In the genomic region with DNA sequence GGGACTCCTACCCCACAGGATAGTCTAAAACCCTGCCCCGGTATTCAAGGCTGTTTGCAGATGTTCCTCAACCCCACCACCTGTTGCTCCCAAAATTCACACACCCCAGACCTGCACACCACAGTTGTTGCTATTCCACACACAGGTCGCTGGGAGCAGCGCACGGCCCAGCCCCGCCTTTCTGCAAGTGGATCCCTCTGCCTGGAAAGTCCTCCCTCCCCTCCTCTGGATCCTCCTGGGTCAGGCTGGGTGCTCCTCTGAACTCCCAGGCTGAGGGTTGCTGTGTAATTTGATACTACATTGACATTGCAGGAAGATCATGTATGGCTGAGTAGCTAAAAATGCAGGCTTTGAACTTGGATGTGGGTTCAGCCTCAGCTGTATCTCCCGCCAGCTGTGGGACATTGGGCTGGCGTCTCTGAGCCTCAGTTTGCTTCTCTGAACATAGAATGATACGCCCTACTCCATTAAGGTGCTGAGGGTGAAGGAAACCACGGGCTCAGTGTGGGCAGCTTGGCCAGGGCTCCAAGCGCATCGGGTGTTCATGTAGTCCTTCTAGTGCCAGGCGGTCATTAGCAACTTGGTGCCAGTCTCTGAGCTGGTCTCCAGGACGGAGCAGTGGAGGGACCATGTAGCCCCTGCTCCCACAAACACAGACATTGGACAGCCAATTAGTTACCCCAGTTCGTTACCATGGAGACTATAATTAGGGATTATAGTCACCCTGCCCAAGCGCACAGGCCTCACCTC, we compare ENCODE assay signal across 16 cellular contexts. TPM values are rescaled to one million over a fixed set of nuclear protein-coding genes. Genes with fewer than 3 reads are reported as not detected.
DNase-seq lines count a peak whose midpoint lies in the region; ATAC-seq, FAIRE-seq and TF ChIP-seq lines count a peak whose summit lies in the region.
"Had no signal": no experiment of that assay in that cellular context is flagged by ENCODE, and none has a peak within 500 bp of the region (broad histone marks: within the 10 kb centered on the region; RNA-seq: fewer than 3 reads in every experiment).

No MANE protein-coding gene starts in this region.

- peak overlapping the region; percentile 94 for H2AK5ac ChIP-seq in IMR-90 (ENCODE audit: low read depth, low read length)

- H2BK20ac ChIP-seq in IMR-90 (ENCODE audit: low read depth, low read length), result peak overlapping the region; percentile 37

- BruUV-seq in IMR-90 (replicated peaks; lab: Mats Ljungman, UMichigan), result no TSS peak
- BruUV-seq in K562 (replicated peaks; lab: Mats Ljungman, UMichigan), result no TSS peak

- intact Hi-C loops in IMR-90 (cut with micrococcal nuclease), result no loop called here
- intact Hi-C loops in K562 (cut with micrococcal nuclease), result no loop called here

- H4K8ac ChIP-seq in IMR-90 (ENCODE audit: low read depth in 2 of 2, low read length in 2 of 2), result peak overlapping the region in 1 of 2 experiments; percentile 9; a peak in 1 of 4 replicates

- CTCF ChIA-PET in AG04450 (lab: Charles Lee) (interaction anchor here (1.0 to 1.2 kb wide), 2 partner anchors 31 to 33 kb away, joined by 3 to 5 read pairs; no protein-coding TSS in a partner anchor), IMR-90 (lab: Yijun Ruan, JAX) (interaction anchor here (1.0 to 3.8 kb wide), 2 partner anchors 11 to 32 kb away, joined by 3 to 12 read pairs; no protein-coding TSS in a partner anchor), K562 (lab: Yijun Ruan, JAX; ENCODE audit: low intra/inter-chr PET ratio) (no interaction called here)

- H2BK120ac ChIP-seq in IMR-90 (ENCODE audit: low read depth, low read length), result peak overlapping the region; percentile 64

- in situ Hi-C loops in IMR-90 (cut with MboI; ENCODE audit: low sequenced_read_pairs), result no loop called here
- in situ Hi-C loops in K562 (cut with MboI), result no loop called here

- POLR2A ChIA-PET in AG04450 (lab: Yijun Ruan, JAX), result no interaction called here
- POLR2A ChIA-PET in IMR-90 (lab: Charles Lee; ENCODE audit: unreplicated experiment), result no interaction called here
- POLR2A ChIA-PET in K562 (lab: Yijun Ruan, JAX), result interaction anchor here (0.6 kb wide), 3 partner anchors 8 to 45 kb away, joined by 3 read pairs; no protein-coding TSS in a partner anchor

- TF ChIP-seq RAD21 in IMR-90 (IDR thresholded peaks at IDR 0.05; ENCODE audit: low read length) (no peak), K562 (CRISPR knock-in tag; conservative IDR thresholded peaks at IDR 0.05 in 1 of 2, IDR thresholded peaks at IDR 0.05 in 1 of 2) (no peak)

- H3K79me2 ChIP-seq in K562 (ENCODE audit: control insufficient read depth, insufficient read depth, low read length), result no peaks in the 10 kb centered on the region

- no peak overlapping the region for H3K4me3 ChIP-seq in AG04450 (ENCODE audit: low read depth, low read length)
- no peak overlapping the region for H3K4me3 ChIP-seq in IMR-90 (ENCODE audit: insufficient read depth, low read depth, low read length)
- H3K4me3 ChIP-seq in K562, result no peak overlapping the region
- H3K4me3 ChIP-seq: lung, transverse colon had no signal

- H3K4me1 ChIP-seq in IMR-90 (ENCODE audit: control insufficient read depth, insufficient read depth, low read length), result peaks cover 42% of the 10 kb centered on the region
- H3K4me1 ChIP-seq in K562 (replicated peaks in 1 of 2; ENCODE audit: control insufficient read depth in 2 of 2, insufficient read depth in 2 of 2, low read length in 2 of 2), result no peaks in the 10 kb centered on the region

- no peak overlapping the region for H2BK5ac ChIP-seq in IMR-90 (ENCODE audit: low read depth, low read length, poor library complexity, severe bottlenecking)

- peak overlapping the region; percentile 2 for H3K18ac ChIP-seq in IMR-90 (ENCODE audit: low read depth, low read length)

- peak overlapping the region; percentile 34; the same call in 1 of the 3 replicates for H2BK15ac ChIP-seq in IMR-90 (ENCODE audit: low read depth, low read length)

- no peak overlapping the region for H3K56ac ChIP-seq in IMR-90 (ENCODE audit: extremely low read depth, insufficient read depth, low read length)

- no peak overlapping the region for H3K23ac ChIP-seq in IMR-90 (ENCODE audit: low read depth, low read length)

- peak overlapping the region; percentile 36 for H2AFZ ChIP-seq in IMR-90 (replicated peaks; ENCODE audit: low read length, poor library complexity)
- H2AFZ ChIP-seq in K562 (ENCODE audit: low read depth, low read length), result no peak overlapping the region

- H3K4ac ChIP-seq in IMR-90 (ENCODE audit: low read depth, low read length), result peak overlapping the region; percentile 46

- no peak overlapping the region for H3K9ac ChIP-seq in IMR-90 (ENCODE audit: low read depth, low read length)
- peak overlapping the region in 1 of 2 experiments; percentile 20; a peak in 1 of 4 replicates for H3K9ac ChIP-seq in K562 (ENCODE audit: insufficient read depth in 1 of 2, low read depth in 2 of 2, low read length in 2 of 2)

- no peak overlapping the region for H3K27ac Mint-ChIP-seq in type B pancreatic cell
- H3K27ac Mint-ChIP-seq: activated CD4-positive, alpha-beta memory T cell treated with anti-CD3 and anti-CD28 coated beads, Interleukin-2, amount 10 ng/mL, durations not matched to agents 7 days and 5 days; activated naive CD8-positive, alpha-beta T cell treated with anti-CD3 and anti-CD28 coated beads for 36 hours; CD4-positive, alpha-beta T cell had no signal

- no peaks in the 10 kb centered on the region for H3K36me3 Mint-ChIP-seq in type B pancreatic cell
- H3K36me3 Mint-ChIP-seq: activated naive CD8-positive, alpha-beta T cell treated with anti-CD3 and anti-CD28 coated beads for 36 hours had no signal

- H4K91ac ChIP-seq in IMR-90 (ENCODE audit: insufficient read depth, low read depth, low read length), result peak overlapping the region; percentile 50; the same call in 1 of the 2 replicates

- dilution Hi-C loops in IMR-90 (cut with HindIII; ENCODE audit: low sequenced_read_pairs, unreplicated experiment), result no loop called here

- peak overlapping the region; percentile 30; the same call in 1 of the 2 replicates for H4K5ac ChIP-seq in IMR-90 (ENCODE audit: low read depth, low read length)

- H3K36me3 ChIP-seq in IMR-90 (ENCODE audit: control insufficient read depth, insufficient read depth, low read length) (no peaks in the 10 kb centered on the region), K562 (ENCODE audit: control insufficient read depth, insufficient read depth, low read length) (no peaks in the 10 kb centered on the region)
- H3K36me3 ChIP-seq: transverse colon had no signal

- TF ChIP-seq CTCF in AG04450 (IDR thresholded peaks at IDR 0.05; ENCODE audit: low read depth, low read length), result 0 out of 2 replicates have a peak, but pooled peaks have one; percentile 5
- TF ChIP-seq CTCF in IMR-90 (conservative IDR thresholded peaks at IDR 0.05; ENCODE audit: low read depth, low read length), result no peak
- TF ChIP-seq CTCF in K562 (IDR thresholded peaks at IDR 0.05 in 2 of 3, conservative IDR thresholded peaks at IDR 0.05 in 1 of 3; ENCODE audit: insufficient read depth in 2 of 3, low read depth in 1 of 3, low read length in 3 of 3), result no peak
- no peak for TF ChIP-seq CTCF in type B pancreatic cell (conservative IDR thresholded peaks at IDR 0.05)

- 50% methylated on average over 2 of the region's 15 CpGs; no CpG with 5 or more reads in 1 of the 2 experiments for WGBS in IMR-90 (ENCODE audit: extremely low coverage in 2 of 2, insufficient read length in 1 of 2), 2 experiments
- 11% methylated on average over 15 of the region's 15 CpGs for WGBS in K562 (ENCODE audit: insufficient coverage, low coverage, missing lambda C conversion rate)

- H3K4me1 Mint-ChIP-seq in type B pancreatic cell (ENCODE audit: unreplicated experiment), result peaks cover 11% of the 10 kb centered on the region
- H3K4me1 Mint-ChIP-seq: activated CD4-positive, alpha-beta memory T cell treated with anti-CD3 and anti-CD28 coated beads, Interleukin-2, amount 10 ng/mL, durations not matched to agents 7 days and 5 days; activated naive CD8-positive, alpha-beta T cell treated with anti-CD3 and anti-CD28 coated beads for 36 hours had no signal

- TF ChIP-seq EP300 in K562 (IDR thresholded peaks at IDR 0.05; ENCODE audit: low read length), result no peak

- FAIRE-seq in K562 (lab: Jason Lieb, UNC), result no peak

- peak overlapping the region; percentile 63; the same call in 1 of the 2 replicates for H3K14ac ChIP-seq in IMR-90 (replicated peaks; ENCODE audit: low read depth, low read length)

- no peaks in the 10 kb centered on the region for H3K9me3 Mint-ChIP-seq in type B pancreatic cell
- H3K9me3 Mint-ChIP-seq: activated CD4-positive, alpha-beta memory T cell treated with anti-CD3 and anti-CD28 coated beads, Interleukin-2, amount 10 ng/mL, durations not matched to agents 7 days and 5 days; activated naive CD8-positive, alpha-beta T cell treated with anti-CD3 and anti-CD28 coated beads for 36 hours; CD4-positive, alpha-beta T cell had no signal

- H3K9me3 ChIP-seq in AG04450 (ENCODE audit: control insufficient read depth, insufficient read depth, low read length) (peaks cover 3% of the 10 kb centered on the region), IMR-90 (ENCODE audit: control insufficient read depth, insufficient read depth, low read length) (peaks cover 2% of the 10 kb centered on the region; the same call in 1 of the 2 replicates), K562 (replicated peaks; ENCODE audit: control insufficient read depth, insufficient read depth, low read depth, low read length) (peaks cover 2% of the 10 kb centered on the region)
- H3K9me3 ChIP-seq: transverse colon had no signal

- H3K27me3 Mint-ChIP-seq in type B pancreatic cell, result no peaks in the 10 kb centered on the region
- H3K27me3 Mint-ChIP-seq: activated CD4-positive, alpha-beta memory T cell treated with anti-CD3 and anti-CD28 coated beads, Interleukin-2, amount 10 ng/mL, durations not matched to agents 7 days and 5 days; activated naive CD8-positive, alpha-beta T cell treated with anti-CD3 and anti-CD28 coated beads for 36 hours; CD4-positive, alpha-beta T cell had no signal

- H3K27ac ChIP-seq in AG04450 (ENCODE audit: low read depth, low read length) (no peak overlapping the region), IMR-90 (ENCODE audit: insufficient read depth, low read length) (no peak overlapping the region; the same call in 1 of the 2 replicates), K562 (ENCODE audit: extremely low read depth, low read depth, low read length) (no peak overlapping the region)
- H3K27ac ChIP-seq: epithelial cell of prostate had no signal

- H3K9me1 ChIP-seq in IMR-90 (ENCODE audit: insufficient read depth, low read length) (peaks cover 8% of the 10 kb centered on the region; the same call in 1 of the 2 replicates), K562 (ENCODE audit: control insufficient read depth, insufficient read depth, low read length) (no peaks in the 10 kb centered on the region)

- TF ChIP-seq POLR2A in IMR-90 (IDR thresholded peaks at IDR 0.05; ENCODE audit: low read depth, low read length) (no peak), K562 (conservative IDR thresholded peaks at IDR 0.05) (no peak)

- no peaks in the 10 kb centered on the region for H3K79me1 ChIP-seq in IMR-90 (ENCODE audit: low read depth in 1 of 2, low read length in 2 of 2)

- peak overlapping the region; percentile 73 for H2AK9ac ChIP-seq in IMR-90 (replicated peaks; ENCODE audit: low read depth, low read length, poor library complexity)

- H3K4me2 ChIP-seq in IMR-90 (ENCODE audit: low read depth, low read length) (no peak overlapping the region), K562 (ENCODE audit: insufficient read depth, low read length) (no peak overlapping the region)

- ATAC-seq in IMR-90 (ENCODE audit: low read depth), result peak; percentile 6
- ATAC-seq in K562, result no peak
- peak; percentile 43 for ATAC-seq in left lobe of liver
- ATAC-seq in GM18909 (IDR thresholded peaks at IDR 0.05; ENCODE audit: poor library complexity, unreplicated experiment), result no peak
- ATAC-seq in HG02642 (IDR thresholded peaks at IDR 0.05; ENCODE audit: poor library complexity, unreplicated experiment), result no peak
- ATAC-seq in GM21390 (IDR thresholded peaks at IDR 0.05; ENCODE audit: unreplicated experiment), result no peak

- H3K27me3 ChIP-seq in AG04450 (ENCODE audit: control insufficient read depth, insufficient read depth, low read length) (peaks cover 2% of the 10 kb centered on the region), IMR-90 (ENCODE audit: control insufficient read depth, insufficient read depth, low read length) (no peaks in the 10 kb centered on the region), K562 (ENCODE audit: control insufficient read depth in 2 of 2, insufficient read depth in 2 of 2, low read length in 2 of 2) (peaks cover 29 to 54% of the 10 kb centered on the region in 2 experiments; a peak in 4 of 5 replicates)
- H3K27me3 ChIP-seq: transverse colon had no signal

- H4K20me1 ChIP-seq in IMR-90 (ENCODE audit: insufficient read depth, low read length) (no peaks in the 10 kb centered on the region), K562 (replicated peaks; ENCODE audit: control insufficient read depth, insufficient read depth, low read length) (0 out of 2 replicates have a peak, but pooled peaks cover 4% of the 10 kb centered on the region)

- H3K4me3 Mint-ChIP-seq in type B pancreatic cell, result no peak overlapping the region
- H3K4me3 Mint-ChIP-seq: activated CD4-positive, alpha-beta memory T cell treated with anti-CD3 and anti-CD28 coated beads, Interleukin-2, amount 10 ng/mL, durations not matched to agents 7 days and 5 days; activated naive CD8-positive, alpha-beta T cell treated with anti-CD3 and anti-CD28 coated beads for 36 hours; CD4-positive, alpha-beta T cell had no signal

- no peak for DNase-seq in AG04450 (ENCODE audit: low read depth, low spot score)
- peak; percentile 19 for DNase-seq in IMR-90
- DNase-seq in K562 (ENCODE audit: extremely low read depth in 1 of 4, low spot score in 3 of 4), result no peak
- DNase-seq in left lobe of liver (ENCODE audit: low spot score), result no peak
- no peak for DNase-seq in type B pancreatic cell (ENCODE audit: extremely low spot score, unreplicated experiment)
- DNase-seq: activated CD4-positive, alpha-beta memory T cell treated with anti-CD3 and anti-CD28 coated beads, Interleukin-2, amount 10 ng/mL, durations not matched to agents 7 days and 5 days; activated naive CD8-positive, alpha-beta T cell treated with anti-CD3 and anti-CD28 coated beads for 36 hours; CD4-positive, alpha-beta T cell; NCI-H2227 treated with DMSO at 0.1 percent for 48 hours; transverse colon had no signal

RNA-seq across cellular contexts. Expression of gene CCN5, which starts 13.9 kb away (rescaled TPM):
- polyA plus RNA-seq in AG04450 (2011; rRNA removed), result 0.37 and 0.50 TPM in 2 replicates
- polyA minus RNA-seq in AG04450 (2011; rRNA and poly(A)+ RNA removed), result 0.18 TPM in 1 of 2 replicates, not detected in the other
- not detected in 2 replicates for total RNA-seq in IMR-90 (2012; rRNA removed)
- polyA plus RNA-seq in IMR-90 (2012; rRNA removed), result not detected in 2 replicates
- 0.12 TPM in 1 of 2 replicates, not detected in the other for polyA plus RNA-seq in IMR-90 (2012; cell fraction: cytosol; rRNA removed)
- 0.02 and 0.13 TPM in 2 replicates for polyA plus RNA-seq in IMR-90 (2012; cell fraction: nucleus; rRNA removed; ENCODE audit: low replicate concordance)
- total RNA-seq in K562 (2011; cell fraction: chromatin; rRNA removed; ENCODE audit: low replicate concordance), result not detected in 2 replicates
- total RNA-seq in K562 (2011; cell fraction: nucleolus; rRNA removed), result not detected in 2 replicates
- total RNA-seq in K562 (2011; cell fraction: nucleoplasm; rRNA removed), result not detected in 2 replicates
- total RNA-seq in K562 (2014; rRNA removed), result not detected in 2 replicates
- not detected in 2 replicates for total RNA-seq in K562 (2014; rRNA removed; fragmentation: Illumina TruSeq; extraction: Trizol)
- not detected in 2 replicates for total RNA-seq in K562 (2015; rRNA removed; fragmentation: Illumina TruSeq; extraction: Trizol)
- total RNA-seq in K562 (2021), result not detected in 2 replicates
- polyA plus RNA-seq in K562 (2011; rRNA removed), result not detected in 2 replicates
- polyA plus RNA-seq in K562 (2011; cell fraction: cytosol; rRNA removed), result not detected in 2 replicates
- polyA plus RNA-seq in K562 (2011; cell fraction: nucleus; rRNA removed), result not detected in 2 replicates
- polyA plus RNA-seq in K562 (2012), result 0.07 TPM in 1 of 2 replicates, not detected in the other
- polyA plus RNA-seq in K562 (2014; fragmentation: Illumina TruSeq; extraction: Trizol), result not detected in 2 replicates
- not detected for polyA plus RNA-seq in K562 (2014; fragmentation: Nextera tagmentation; extraction: Ambion mirVana)
- polyA plus RNA-seq in K562 (2014; rRNA removed), result not detected in 2 replicates
- not detected in 2 replicates for polyA minus RNA-seq in K562 (2011; rRNA and poly(A)+ RNA removed)
- 2.9 and 3.7 TPM in 2 replicates for polyA minus RNA-seq in K562 (2011; cell fraction: cytosol; rRNA and poly(A)+ RNA removed)
- polyA minus RNA-seq in K562 (2011; cell fraction: nucleus; rRNA and poly(A)+ RNA removed), result 0.56 and 0.81 TPM in 2 replicates
- total RNA-seq in left lobe of liver, result 1.1 TPM
- not detected in 2 replicates for total RNA-seq in type B pancreatic cell (ENCODE audit: low replicate concordance)
- total RNA-seq: activated CD4-positive, alpha-beta memory T cell treated with anti-CD3 and anti-CD28 coated beads, Interleukin-2, amount 10 ng/mL, durations not matched to agents 7 days and 5 days; activated naive CD8-positive, alpha-beta T cell treated with anti-CD3 and anti-CD28 coated beads for 36 hours; CD4-positive, alpha-beta T cell; pulmonary artery endothelial cell had no signal

RNA-seq across cellular contexts. Expression of gene KCNK15, which starts 44.4 kb away (rescaled TPM):
- polyA plus RNA-seq in AG04450 (2011; rRNA removed) (not detected in 2 replicates), IMR-90 (2012; rRNA removed) (not detected in 2 replicates), K562 (2011; rRNA removed) (0.03 TPM in 1 of 2 replicates, not detected in the other), K562 (2014; fragmentation: Illumina TruSeq; extraction: Trizol) (0.07 TPM in 1 of 2 replicates, not detected in the other), K562 (2014; fragmentation: Nextera tagmentation; extraction: Ambion mirVana) (not detected), K562 (2014; rRNA removed) (0.30 TPM in 1 of 2 replicates, not detected in the other)
- polyA minus RNA-seq in AG04450 (2011; rRNA and poly(A)+ RNA removed), result not detected in 2 replicates
- total RNA-seq in IMR-90 (2012; rRNA removed) (not detected in 2 replicates), K562 (2014; rRNA removed) (0.16 and 0.23 TPM in 2 replicates), K562 (2014; rRNA removed; fragmentation: Illumina TruSeq; extraction: Trizol) (0.10 TPM in 1 of 2 replicates, not detected in the other), K562 (2015; rRNA removed; fragmentation: Illumina TruSeq; extraction: Trizol) (not detected in 2 replicates), K562 (2021) (0.11 and 0.38 TPM in 2 replicates), left lobe of liver (0.20 TPM), type B pancreatic cell (ENCODE audit: low replicate concordance) (0.31 and 0.36 TPM in 2 replicates)
- polyA plus RNA-seq in IMR-90 (2012; cell fraction: cytosol; rRNA removed), result not detected in 2 replicates
- not detected in 2 replicates for polyA plus RNA-seq in IMR-90 (2012; cell fraction: nucleus; rRNA removed; ENCODE audit: low replicate concordance)
- total RNA-seq in K562 (2011; cell fraction: chromatin; rRNA removed; ENCODE audit: low replicate concordance), result 0.42 TPM in 1 of 2 replicates, not detected in the other
- 0.79 and 1.0 TPM in 2 replicates for total RNA-seq in K562 (2011; cell fraction: nucleolus; rRNA removed)
- 0.66 TPM in 1 of 2 replicates, not detected in the other for total RNA-seq in K562 (2011; cell fraction: nucleoplasm; rRNA removed)
- polyA plus RNA-seq in K562 (2011; cell fraction: cytosol; rRNA removed), result 0.01 and 0.10 TPM in 2 replicates
- not detected in 2 replicates for polyA plus RNA-seq in K562 (2011; cell fraction: nucleus; rRNA removed)
- polyA plus RNA-seq in K562 (2012), result 0.21 and 0.79 TPM in 2 replicates
- 0.07 TPM in 1 of 2 replicates, not detected in the other for polyA minus RNA-seq in K562 (2011; rRNA and poly(A)+ RNA removed)
- 0.64 TPM in 1 of 2 replicates, not detected in the other for polyA minus RNA-seq in K562 (2011; cell fraction: cytosol; rRNA and poly(A)+ RNA removed)
- 0.33 and 0.67 TPM in 2 replicates for polyA minus RNA-seq in K562 (2011; cell fraction: nucleus; rRNA and poly(A)+ RNA removed)
- total RNA-seq: activated CD4-positive, alpha-beta memory T cell treated with anti-CD3 and anti-CD28 coated beads, Interleukin-2, amount 10 ng/mL, durations not matched to agents 7 days and 5 days; CD4-positive, alpha-beta T cell; pulmonary artery endothelial cell had no signal

RNA-seq across cellular contexts. Expression of gene ADA, which starts 49.8 kb away (rescaled TPM):
- polyA plus RNA-seq in AG04450 (2011; rRNA removed) (12.5 and 12.6 TPM in 2 replicates), IMR-90 (2012; rRNA removed) (11.0 and 11.6 TPM in 2 replicates), K562 (2011; rRNA removed) (26.1 and 26.8 TPM in 2 replicates), K562 (2014; fragmentation: Illumina TruSeq; extraction: Trizol) (6.8 and 7.2 TPM in 2 replicates), K562 (2014; fragmentation: Nextera tagmentation; extraction: Ambion mirVana) (1 to 10 TPM; 2.4 to 3.6 TPM), K562 (2014; rRNA removed) (8.9 and 10.9 TPM in 2 replicates)
- polyA minus RNA-seq in AG04450 (2011; rRNA and poly(A)+ RNA removed), result 9.6 and 14.4 TPM in 2 replicates
- total RNA-seq in IMR-90 (2012; rRNA removed) (6.9 and 8.1 TPM in 2 replicates), K562 (2014; rRNA removed) (4.0 and 8.2 TPM in 2 replicates), K562 (2014; rRNA removed; fragmentation: Illumina TruSeq; extraction: Trizol) (3.4 and 4.4 TPM in 2 replicates), K562 (2015; rRNA removed; fragmentation: Illumina TruSeq; extraction: Trizol) (4.6 and 5.3 TPM in 2 replicates), K562 (2021) (7.0 and 7.3 TPM in 2 replicates), left lobe of liver (3.7 TPM), type B pancreatic cell (ENCODE audit: low replicate concordance) (7.5 and 15.1 TPM in 2 replicates)
- 9.8 and 15.3 TPM in 2 replicates for polyA plus RNA-seq in IMR-90 (2012; cell fraction: cytosol; rRNA removed)
- polyA plus RNA-seq in IMR-90 (2012; cell fraction: nucleus; rRNA removed; ENCODE audit: low replicate concordance), result 31.5 and 33.0 TPM in 2 replicates
- total RNA-seq in K562 (2011; cell fraction: chromatin; rRNA removed; ENCODE audit: low replicate concordance), result 5.1 and 18.6 TPM in 2 replicates
- 7.1 and 11.2 TPM in 2 replicates for total RNA-seq in K562 (2011; cell fraction: nucleolus; rRNA removed)
- 5.2 and 11.3 TPM in 2 replicates for total RNA-seq in K562 (2011; cell fraction: nucleoplasm; rRNA removed)
- 30.9 and 33.5 TPM in 2 replicates for polyA plus RNA-seq in K562 (2011; cell fraction: cytosol; rRNA removed)
- 42.7 and 47.8 TPM in 2 replicates for polyA plus RNA-seq in K562 (2011; cell fraction: nucleus; rRNA removed)
- 5.7 and 7.4 TPM in 2 replicates for polyA plus RNA-seq in K562 (2012)
- polyA minus RNA-seq in K562 (2011; rRNA and poly(A)+ RNA removed), result 11.8 and 15.5 TPM in 2 replicates
- 8.0 and 11.6 TPM in 2 replicates for polyA minus RNA-seq in K562 (2011; cell fraction: cytosol; rRNA and poly(A)+ RNA removed)
- 6.2 and 6.8 TPM in 2 replicates for polyA minus RNA-seq in K562 (2011; cell fraction: nucleus; rRNA and poly(A)+ RNA removed)

Comparison
In these comparisons a context has a peak if more than half of its experiments do, and no peak if none do; other contexts are left out.
1. ATAC-seq: peak in IMR-90 (single experiment) and left lobe of liver (single experiment); none in K562 (single experiment), GM18909 (single experiment), HG02642 (single experiment) and GM21390 (single experiment).